Comparison of ENCODE assay signal across 19 cellular contexts in the genomic region with DNA sequence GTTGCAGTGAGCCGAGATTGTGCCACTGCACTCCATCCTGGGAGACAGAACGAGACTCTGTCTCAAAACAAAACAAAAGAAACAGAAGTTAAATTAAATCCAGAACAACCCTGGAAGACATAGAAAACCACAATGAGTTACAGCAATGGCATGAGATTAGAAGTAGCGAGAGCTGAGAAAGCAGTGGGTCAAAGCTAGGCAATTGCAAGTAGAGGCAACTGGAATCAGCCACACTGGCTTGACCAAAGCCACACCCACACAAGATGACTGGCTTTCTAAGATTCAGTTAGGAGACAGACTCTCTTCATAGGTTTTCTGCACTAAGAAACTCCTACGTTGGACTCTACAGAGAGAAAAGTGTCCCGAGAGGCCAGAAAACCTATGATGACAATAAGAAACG.
DNase-seq lines count a peak whose midpoint lies in the region; ATAC-seq and TF ChIP-seq lines count a peak whose summit lies in the region.
"Had no signal": no experiment of that assay in that cellular context is flagged by ENCODE, and none has a peak within 500 bp of the region (broad histone marks: within the 10 kb centered on the region; RNA-seq: fewer than 3 reads in every experiment).

No MANE protein-coding gene starts in this region.

- H3K4me3 Mint-ChIP-seq in stimulated activated effector memory CD8-positive, alpha-beta T cell treated with anti-CD3 and anti-CD28 coated beads, Interleukin-12 subunit alpha, Interleukin-12 subunit beta, amount 100 ng/mL, for 72 hours = no peak overlapping the region
- H3K4me3 Mint-ChIP-seq: activated naive CD4-positive, alpha-beta T cell treated with anti-CD3 and anti-CD28 coated beads for 36 hours had no signal

- H3K27me3 ChIP-seq in kidney epithelial cell (ENCODE audit: control insufficient read depth, insufficient read depth, low read length) = no peaks in the 10 kb centered on the region
- H3K27me3 ChIP-seq: Peyer's patch had no signal

- DNase-seq in AG10803 (ENCODE audit: low read depth) (peak; percentile 78), HT1080 (ENCODE audit: low read depth) (peak; percentile 4), astrocyte of the spinal cord (ENCODE audit: low read depth, low spot score) (peak; percentile 72), kidney epithelial cell (ENCODE audit: low read depth) (peak; percentile 9), NCI-H146 treated with DMSO at 0.1 percent for 48 hours (lab: John Stamatoyannopoulos, UW; ENCODE audit: unreplicated experiment) (no peak)
- DNase-seq in stimulated activated effector memory CD8-positive, alpha-beta T cell treated with anti-CD3 and anti-CD28 coated beads, Interleukin-12 subunit alpha, Interleukin-12 subunit beta, amount 100 ng/mL, for 72 hours (ENCODE audit: low spot score in 2 of 2) = no peak
- DNase-seq: activated naive CD4-positive, alpha-beta T cell treated with anti-CD3 and anti-CD28 coated beads for 36 hours; activated T-cell treated with anti-CD3 and anti-CD28 coated beads for 4 hours; erythroblast; GDM1; Karpas-422; kidney glomerular epithelial cell; midbrain; NCI-H1417; NCI-H82; Peyer's patch; SW 1271 had no signal

- TF ChIP-seq CTCF in AG10803 (conservative IDR thresholded peaks at IDR 0.05; ENCODE audit: low read length) (no peak), astrocyte of the spinal cord (IDR thresholded peaks at IDR 0.05; ENCODE audit: low read depth, low read length) (no peak), kidney epithelial cell (IDR thresholded peaks at IDR 0.05; ENCODE audit: insufficient read depth, low read length, poor library complexity, severe bottlenecking) (no peak)

- peaks cover 6% of the 10 kb centered on the region for H3K9me3 Mint-ChIP-seq in stimulated activated effector memory CD8-positive, alpha-beta T cell treated with anti-CD3 and anti-CD28 coated beads, Interleukin-12 subunit alpha, Interleukin-12 subunit beta, amount 100 ng/mL, for 72 hours
- H3K9me3 Mint-ChIP-seq: activated naive CD4-positive, alpha-beta T cell treated with anti-CD3 and anti-CD28 coated beads for 36 hours had no signal

- H3K27ac Mint-ChIP-seq in stimulated activated effector memory CD8-positive, alpha-beta T cell treated with anti-CD3 and anti-CD28 coated beads, Interleukin-12 subunit alpha, Interleukin-12 subunit beta, amount 100 ng/mL, for 72 hours = no peak overlapping the region
- H3K27ac Mint-ChIP-seq: activated naive CD4-positive, alpha-beta T cell treated with anti-CD3 and anti-CD28 coated beads for 36 hours had no signal

- no peaks in the 10 kb centered on the region for H3K36me3 ChIP-seq in kidney epithelial cell (ENCODE audit: control insufficient read depth, insufficient read depth, low read length)
- H3K36me3 ChIP-seq: Peyer's patch had no signal

- H3K4me3 ChIP-seq in AG10803 (ENCODE audit: low read length) = no peak overlapping the region
- no peak overlapping the region for H3K4me3 ChIP-seq in astrocyte of the spinal cord (ENCODE audit: low read depth, low read length)
- no peak overlapping the region for H3K4me3 ChIP-seq in kidney epithelial cell (ENCODE audit: low read depth, low read length)
- H3K4me3 ChIP-seq: Peyer's patch had no signal

- no peaks in the 10 kb centered on the region for H3K4me1 Mint-ChIP-seq in stimulated activated effector memory CD8-positive, alpha-beta T cell treated with anti-CD3 and anti-CD28 coated beads, Interleukin-12 subunit alpha, Interleukin-12 subunit beta, amount 100 ng/mL, for 72 hours

- in situ Hi-C loops in astrocyte of the spinal cord (cut with HindIII; ENCODE audit: low sequenced_read_pairs) = no loop called here

- H3K36me3 Mint-ChIP-seq in stimulated activated effector memory CD8-positive, alpha-beta T cell treated with anti-CD3 and anti-CD28 coated beads, Interleukin-12 subunit alpha, Interleukin-12 subunit beta, amount 100 ng/mL, for 72 hours = no peaks in the 10 kb centered on the region

- ATAC-seq in HG02981 (IDR thresholded peaks at IDR 0.05; ENCODE audit: unreplicated experiment) (no peak), GM19395 (IDR thresholded peaks at IDR 0.05; ENCODE audit: unreplicated experiment) (no peak)
- ATAC-seq in stimulated activated effector memory CD8-positive, alpha-beta T cell treated with anti-CD3 and anti-CD28 coated beads, Interleukin-12 subunit alpha, Interleukin-12 subunit beta, amount 100 ng/mL, for 72 hours = no peak

Comparison
In these comparisons a context has a peak if more than half of its experiments do, and no peak if none do; other contexts are left out.
1. DNase-seq: peak in AG10803 (single experiment), HT1080 (single experiment), astrocyte of the spinal cord (single experiment) and kidney epithelial cell (single experiment); none in NCI-H146 treated with DMSO at 0.1 percent for 48 hours (single experiment) and stimulated activated effector memory CD8-positive, alpha-beta T cell treated with anti-CD3 and anti-CD28 coated beads, Interleukin-12 subunit alpha, Interleukin-12 subunit beta, amount 100 ng/mL, for 72 hours (0 of 2).